ENCODE assay signal across 8 cellular contexts in the genomic region with DNA sequence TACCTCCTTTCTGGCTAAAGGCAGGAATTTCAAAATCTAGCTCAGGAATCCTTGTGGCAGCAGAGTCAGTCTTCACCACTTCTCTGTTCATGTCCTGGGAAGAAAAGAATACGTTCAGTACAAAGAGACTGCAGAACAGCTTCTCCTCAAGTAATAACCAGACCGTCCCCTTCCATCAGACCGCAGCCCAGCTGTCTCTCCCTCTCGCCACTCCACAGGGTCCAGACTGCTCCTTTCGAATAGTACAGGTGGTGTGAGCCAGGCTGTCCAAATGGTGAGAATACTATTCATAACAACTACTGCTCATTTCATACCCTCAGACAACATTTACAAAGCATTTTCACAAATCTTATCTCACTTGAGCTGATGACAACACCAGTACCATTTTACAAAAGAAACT. TPM values are rescaled to one million over a fixed set of nuclear protein-coding genes. Genes with fewer than 3 reads are reported as not detected.
DNase-seq lines count a peak whose midpoint lies in the region; ATAC-seq and TF ChIP-seq lines count a peak whose summit lies in the region.

No MANE protein-coding gene starts in this region.

- H3K9me2 ChIP-seq in PC-9 (ENCODE audit: insufficient read depth) = no peaks in the 10 kb centered on the region

- H3K79me2 ChIP-seq in DND-41 (ENCODE audit: insufficient read depth, low read length) (peaks cover 20% of the 10 kb centered on the region), PC-9 (ENCODE audit: low read depth) (peaks cover 21% of the 10 kb centered on the region), parathyroid adenoma (no peaks in the 10 kb centered on the region)

- H3K9me3 ChIP-seq in DND-41 (ENCODE audit: insufficient read depth, low read length, severe bottlenecking) (no peaks in the 10 kb centered on the region), PC-9 (ENCODE audit: insufficient read depth, low read depth) (no peaks in the 10 kb centered on the region), esophagus (ENCODE audit: control insufficient read depth in 2 of 2, insufficient read depth in 1 of 2, low read depth in 1 of 2, low read length in 1 of 2) (no peaks in the 10 kb centered on the region), parathyroid adenoma (ENCODE audit: control insufficient read depth, low read length) (no peaks in the 10 kb centered on the region)

- peak overlapping the region; percentile 99; the same call in 1 of the 2 replicates for H2AFZ ChIP-seq in DND-41 (ENCODE audit: low read depth, low read length)
- peak overlapping the region; percentile 95 for H2AFZ ChIP-seq in PC-9
- H2AFZ ChIP-seq in parathyroid adenoma = no peak overlapping the region

- H3K27ac ChIP-seq in DND-41 (ENCODE audit: low read length) = peak overlapping the region; percentile 73
- no peak overlapping the region for H3K27ac ChIP-seq in PC-9
- H3K27ac ChIP-seq in esophagus (ENCODE audit: low read depth in 2 of 2, low read length in 1 of 2) = no peak overlapping the region
- no peak overlapping the region for H3K27ac ChIP-seq in parathyroid adenoma

- POLR2A ChIA-PET in PC-9 (lab: Charles Lee; ENCODE audit: unreplicated experiment) = interaction anchor here (0.7 kb wide), 1 partner anchor 340 kb away, joined by 5 read pairs; no protein-coding TSS in a partner anchor

- TSS peak; percentile 55 for BruUV-seq in PC-9 (replicated peaks; lab: Mats Ljungman, UMichigan)

- intact Hi-C loops in PC-9 (cut with micrococcal nuclease; ENCODE audit: unreplicated experiment) = loop anchor here (5.0 kb wide), 2 partner anchors 50 to 445 kb away; partner anchors contain the start of genes APOA1, PCSK7 and RNF214

- peak overlapping the region; percentile 72 for H3K9ac ChIP-seq in DND-41 (ENCODE audit: low read depth, low read length)
- no peak overlapping the region for H3K9ac ChIP-seq in parathyroid adenoma

- TF ChIP-seq CTCF in DND-41 (IDR thresholded peaks at IDR 0.05; ENCODE audit: borderline replicate concordance, extremely low read depth, low read length, poor library complexity, severe bottlenecking) = no peak
- no peak for TF ChIP-seq CTCF in PC-9 (conservative IDR thresholded peaks at IDR 0.05)
- no peak for TF ChIP-seq CTCF in parathyroid adenoma (IDR thresholded peaks at IDR 0.05)

- H4K20me1 ChIP-seq in DND-41 (ENCODE audit: insufficient read depth, low read length) (no peaks in the 10 kb centered on the region), PC-9 (ENCODE audit: insufficient read depth) (no peaks in the 10 kb centered on the region)

- H3K4me3 ChIP-seq in DND-41 (ENCODE audit: low read depth in 1 of 2, low read length in 2 of 2) (peak overlapping the region; percentile 76 to 87), PC-9 (peak overlapping the region; percentile 76), esophagus (ENCODE audit: low read depth in 1 of 2, low read length in 2 of 2) (peak overlapping the region; percentile 88 to 97), parathyroid adenoma (ENCODE audit: low read depth, low read length) (peak overlapping the region; percentile 75)

- H3K4me1 ChIP-seq in DND-41 (ENCODE audit: insufficient read depth, low read length) = peaks cover 26% of the 10 kb centered on the region
- H3K4me1 ChIP-seq in PC-9 (replicated peaks; ENCODE audit: insufficient read depth) = peaks cover 12% of the 10 kb centered on the region
- peaks cover 6 to 12% of the 10 kb centered on the region in 2 donors for H3K4me1 ChIP-seq in esophagus (ENCODE audit: control insufficient read depth in 2 of 2, insufficient read depth in 2 of 2, low read length in 1 of 2)
- no peaks in the 10 kb centered on the region for H3K4me1 ChIP-seq in parathyroid adenoma

- peak overlapping the region; percentile 99 for H3K4me2 ChIP-seq in DND-41 (ENCODE audit: insufficient read depth, low read length)
- peak overlapping the region; percentile 91 for H3K4me2 ChIP-seq in PC-9
- H3K4me2 ChIP-seq in parathyroid adenoma (ENCODE audit: low read length) = peak overlapping the region; percentile 91

- WGBS in esophagus, 2 donors = 58 to 62% methylated on average over 5 of the region's 5 CpGs

- H3F3A ChIP-seq in PC-9 (ENCODE audit: insufficient read depth, low read depth) = no peaks in the 10 kb centered on the region

- no peaks in the 10 kb centered on the region for H3K27me3 ChIP-seq in DND-41 (ENCODE audit: insufficient read depth, low read length, poor library complexity)
- H3K27me3 ChIP-seq in PC-9 (ENCODE audit: insufficient read depth, low read depth) = no peaks in the 10 kb centered on the region
- H3K27me3 ChIP-seq in esophagus (ENCODE audit: control insufficient read depth in 1 of 2, insufficient read depth in 2 of 2, low read length in 2 of 2) = no peaks in the 10 kb centered on the region
- H3K27me3 ChIP-seq in parathyroid adenoma (ENCODE audit: control insufficient read depth, insufficient read depth, low read length) = no peaks in the 10 kb centered on the region

- H3K36me3 ChIP-seq in DND-41 (ENCODE audit: insufficient read depth, low read length) = peaks cover 49% of the 10 kb centered on the region
- peaks cover 43% of the 10 kb centered on the region for H3K36me3 ChIP-seq in PC-9 (ENCODE audit: low read depth)
- peaks cover 31 to 32% of the 10 kb centered on the region in 2 donors for H3K36me3 ChIP-seq in esophagus (ENCODE audit: control insufficient read depth in 2 of 2, insufficient read depth in 2 of 2, low read length in 1 of 2)
- no peaks in the 10 kb centered on the region for H3K36me3 ChIP-seq in parathyroid adenoma (ENCODE audit: control insufficient read depth, insufficient read depth, low read length)

- CTCF ChIA-PET in PC-9 (lab: Charles Lee) = interaction anchor here (1.0 to 1.2 kb wide), 2 partner anchors 49 to 319 kb away, joined by 4 to 11 read pairs; no protein-coding TSS in a partner anchor

- DNase-seq in DND-41 = no peak
- DNase-seq in PC-9 = no peak
- DNase-seq in NOMO-1 treated with dmso at 0.1 percent for 144 hours (lab: John Stamatoyannopoulos, UW; ENCODE audit: unreplicated experiment) = no peak
- no peak for DNase-seq in SIG-M5 (lab: John Stamatoyannopoulos, UW)

- ATAC-seq in DND-41 (ENCODE audit: insufficient read depth, low read depth) (no peak), GM21529 (IDR thresholded peaks at IDR 0.05; ENCODE audit: unreplicated experiment) (no peak), GM18861 (IDR thresholded peaks at IDR 0.05; ENCODE audit: unreplicated experiment) (no peak)

RNA-seq across cellular contexts. Expression of gene ZPR1, which starts 0.9 kb away (rescaled TPM):
- 29.6 and 33.0 TPM in 2 replicates for total RNA-seq in PC-9 (2021)
- 10 to 100 TPM in 1 of 2 donors, 1 to 10 TPM in 1; 9.9 to 24.4 TPM for polyA plus RNA-seq in esophagus

RNA-seq across cellular contexts. Expression of gene APOA5, which starts 4.7 kb away (rescaled TPM):
- total RNA-seq in PC-9 (2021) = not detected in 2 replicates
- polyA plus RNA-seq in esophagus = not detected

RNA-seq across cellular contexts. Expression of gene BUD13, which starts 14.2 kb away (rescaled TPM):
- 13.5 and 16.4 TPM in 2 replicates for total RNA-seq in PC-9 (2021)
- polyA plus RNA-seq in esophagus = 10 to 100 TPM in 1 of 2 donors, 1 to 10 TPM in 1; 9.6 to 11.4 TPM

RNA-seq across cellular contexts. Expression of gene APOA4, which starts 36.1 kb away (rescaled TPM):
- total RNA-seq in PC-9 (2021) = not detected in 2 replicates
- polyA plus RNA-seq in esophagus = under 1 TPM; 0.05 to 0.06 TPM

RNA-seq across cellular contexts. Expression of gene APOC3, which starts 42.7 kb away (rescaled TPM):
- not detected in 2 replicates for total RNA-seq in PC-9 (2021)
- polyA plus RNA-seq in esophagus = not detected
